Comparison of ENCODE assay signal across 26 cellular contexts in the genomic region with DNA sequence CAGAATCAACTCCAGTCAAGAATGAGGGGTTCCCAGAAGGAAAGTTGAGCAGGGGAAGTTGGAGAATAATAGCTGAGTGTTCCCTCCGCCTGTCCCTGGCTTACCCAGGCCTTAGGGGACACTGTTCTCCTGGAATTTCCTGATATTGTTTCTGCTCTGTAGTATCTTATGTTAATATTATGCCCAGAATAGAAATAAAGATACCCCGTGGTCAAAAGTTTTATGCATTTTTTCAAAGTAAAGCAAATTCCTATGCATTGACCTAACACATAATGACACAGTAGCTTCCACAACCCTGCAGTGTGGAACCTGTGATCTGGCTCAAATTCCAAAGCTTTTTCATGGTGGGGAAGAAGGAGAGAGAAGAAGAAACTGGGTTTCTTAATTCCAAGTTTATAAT.
"Had no signal": no experiment of that assay in that cellular context is flagged by ENCODE, and none has a peak within 500 bp of the region (broad histone marks: within the 10 kb centered on the region; RNA-seq: fewer than 3 reads in every experiment).

No MANE protein-coding gene starts in this region.

- H3K4me3 Mint-ChIP-seq: dendritic cell treated with granulocyte-macrophage colony-stimulating factor and Interleukin-4, amounts not matched to agents 40 ng/mL and 50 ng/mL, for 4 days; effector memory CD8-positive, alpha-beta T cell; memory B cell; mesothelial cell of epicardium; naive thymus-derived CD4-positive, alpha-beta T cell; stimulated activated effector memory CD8-positive, alpha-beta T cell treated with anti-CD3 and anti-CD28 coated beads, Interleukin-12 subunit alpha, Interleukin-12 subunit beta, amount 100 ng/mL, for 72 hours had no signal

- H3K36me3 Mint-ChIP-seq: memory B cell; mesothelial cell of epicardium; stimulated activated effector memory CD8-positive, alpha-beta T cell treated with anti-CD3 and anti-CD28 coated beads, Interleukin-12 subunit alpha, Interleukin-12 subunit beta, amount 100 ng/mL, for 72 hours had no signal

- H3K27me3 ChIP-seq: colonic mucosa, gastrocnemius medialis, ovary, sigmoid colon, stomach, thyroid gland, vagina had no signal

- H3K4me1 Mint-ChIP-seq: memory B cell; mesothelial cell of epicardium; naive thymus-derived CD4-positive, alpha-beta T cell had no signal

- H3K4me3 ChIP-seq: colonic mucosa, gastrocnemius medialis, lung, ovary, psoas muscle, sigmoid colon, stomach, thyroid gland, vagina had no signal

- H3K4me1 ChIP-seq: colonic mucosa, gastrocnemius medialis, psoas muscle, sigmoid colon, stomach, thyroid gland, vagina had no signal

- H3K27ac ChIP-seq: colonic mucosa, gastrocnemius medialis, ovary, psoas muscle, sigmoid colon, stomach, thyroid gland, vagina had no signal

- H3K36me3 ChIP-seq: colonic mucosa, gastrocnemius medialis, ovary, sigmoid colon, stomach, thyroid gland, vagina had no signal

- ATAC-seq: effector memory CD8-positive, alpha-beta T cell; gastrocnemius medialis; left lobe of liver; naive thymus-derived CD4-positive, alpha-beta T cell; psoas muscle; right cardiac atrium had no signal

- H3K27ac Mint-ChIP-seq: dendritic cell treated with granulocyte-macrophage colony-stimulating factor and Interleukin-4, amounts not matched to agents 40 ng/mL and 50 ng/mL, for 4 days; effector memory CD8-positive, alpha-beta T cell; memory B cell; mesothelial cell of epicardium; naive thymus-derived CD4-positive, alpha-beta T cell had no signal

- DNase-seq: colonic mucosa; effector memory CD8-positive, alpha-beta T cell; foreskin fibroblast; gastrocnemius medialis; head of caudate nucleus; kidney; naive thymus-derived CD4-positive, alpha-beta T cell; occipital lobe; ovary; posterior cingulate gyrus; psoas muscle; right cardiac atrium; sigmoid colon; stimulated activated CD4-positive, alpha-beta T cell treated with anti-CD3 and anti-CD28 coated beads, Interleukin-2, amount 100 ng/mL, for 24 hours; stimulated activated CD4-positive, alpha-beta T cell treated with anti-CD3 and anti-CD28 coated beads, Interleukin-4, amount 100 ng/mL, for 24 hours; stimulated activated naive CD4-positive, alpha-beta T cell treated with Interleukin-2 at 50 U/mL for 16 hours; stomach; thyroid gland; trophoblast cell had no signal

- H3K9me3 ChIP-seq: colonic mucosa, gastrocnemius medialis, ovary, psoas muscle, sigmoid colon, stomach, thyroid gland, vagina had no signal

- H3K27me3 Mint-ChIP-seq: dendritic cell treated with granulocyte-macrophage colony-stimulating factor and Interleukin-4, amounts not matched to agents 40 ng/mL and 50 ng/mL, for 4 days; effector memory CD8-positive, alpha-beta T cell had no signal
